Comparison of ENCODE assay signal across 8 cellular contexts in the genomic region with DNA sequence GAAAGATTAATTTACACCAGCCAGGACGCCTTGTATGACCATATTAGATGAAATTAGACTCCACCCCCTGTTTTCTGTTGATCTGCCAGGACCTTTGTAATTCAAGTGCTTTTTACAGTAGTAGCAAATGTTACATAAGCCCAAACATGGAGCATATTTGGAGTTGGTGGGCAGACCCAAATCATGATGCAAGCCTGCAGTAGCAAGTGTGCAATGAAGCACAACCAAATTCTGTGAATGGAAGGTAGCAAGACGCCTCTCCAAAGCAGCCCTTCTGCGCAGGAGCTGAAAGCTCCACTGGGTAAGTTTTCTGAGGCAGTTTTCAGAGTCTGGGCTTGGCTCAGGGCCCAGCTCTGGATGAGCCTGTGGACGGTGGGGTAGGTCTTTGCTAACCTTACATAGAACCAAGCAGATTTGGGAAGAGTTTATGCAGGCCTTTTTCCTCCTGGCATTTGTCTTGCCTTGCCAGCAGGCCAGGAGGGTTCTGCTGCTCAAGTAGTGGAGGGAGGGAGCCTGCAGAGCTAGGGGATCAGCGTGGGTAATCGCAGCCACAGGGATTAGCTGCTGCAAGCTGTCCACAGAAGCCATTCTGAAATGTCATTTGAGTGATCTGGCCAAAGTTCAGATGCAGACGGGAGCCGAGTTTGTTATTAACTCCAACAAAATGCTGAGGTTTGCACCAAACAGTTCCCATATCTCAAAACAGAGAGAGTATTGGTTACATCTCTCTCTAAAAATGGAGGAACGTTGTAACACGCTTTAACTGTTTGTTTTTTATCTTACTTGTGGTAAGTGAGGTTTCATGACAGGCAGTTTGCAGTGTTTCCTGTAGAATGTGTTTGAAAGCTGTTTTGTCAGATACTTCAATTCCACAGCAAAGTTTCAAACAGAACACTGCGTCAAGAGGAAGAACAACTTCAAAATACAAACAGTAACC. TPM values are rescaled to one million over a fixed set of nuclear protein-coding genes. Genes with fewer than 3 reads are reported as not detected.
DNase-seq lines count a peak whose midpoint lies in the region; ATAC-seq and TF ChIP-seq lines count a peak whose summit lies in the region.

No MANE protein-coding gene starts in this region.

- H3K36me3 ChIP-seq in upper lobe of right lung, result no peaks in the 10 kb centered on the region

- intact Hi-C loops in dendritic cell treated with granulocyte-macrophage colony-stimulating factor and Interleukin-4, amounts not matched to agents 40 ng/mL and 50 ng/mL, for 4 days (cut with micrococcal nuclease), result no loop called here
- intact Hi-C loops in upper lobe of right lung (cut with DNase I) (no loop called here), posterior vena cava (cut with DNase I) (no loop called here)

- in situ Hi-C loops in G401 (cut with HindIII; ENCODE audit: low sequenced_read_pairs), result no loop called here

- no peaks in the 10 kb centered on the region for H3K9me3 Mint-ChIP-seq in dendritic cell treated with granulocyte-macrophage colony-stimulating factor and Interleukin-4, amounts not matched to agents 40 ng/mL and 50 ng/mL, for 4 days
- no peaks in the 10 kb centered on the region for H3K9me3 Mint-ChIP-seq in memory B cell

- H3K4me3 ChIP-seq in upper lobe of right lung, result peak overlapping the region; percentile 48

- H3K27me3 ChIP-seq in upper lobe of right lung, result no peaks in the 10 kb centered on the region

- peaks cover 70% of the 10 kb centered on the region for H3K4me1 ChIP-seq in upper lobe of right lung

- peak overlapping the region; percentile 84 for H3K27ac Mint-ChIP-seq in dendritic cell treated with granulocyte-macrophage colony-stimulating factor and Interleukin-4, amounts not matched to agents 40 ng/mL and 50 ng/mL, for 4 days
- H3K27ac Mint-ChIP-seq in memory B cell, result peak overlapping the region; percentile 89

- H3K27ac ChIP-seq in upper lobe of right lung, result peak overlapping the region; percentile 86

- H3K4me1 Mint-ChIP-seq in dendritic cell treated with granulocyte-macrophage colony-stimulating factor and Interleukin-4, amounts not matched to agents 40 ng/mL and 50 ng/mL, for 4 days (ENCODE audit: low read depth), result peaks cover 68% of the 10 kb centered on the region
- peaks cover 38% of the 10 kb centered on the region for H3K4me1 Mint-ChIP-seq in memory B cell

- TF ChIP-seq CTCF in upper lobe of right lung (IDR thresholded peaks at IDR 0.05), result no peak

- no peaks in the 10 kb centered on the region for H3K9me3 ChIP-seq in upper lobe of right lung

- ATAC-seq in GM21423 (IDR thresholded peaks at IDR 0.05; ENCODE audit: unreplicated experiment) (peak; percentile 62), memory B cell (ENCODE audit: low read depth) (peak; percentile 61), upper lobe of right lung (peak; percentile 68)

- no peaks in the 10 kb centered on the region for H3K27me3 Mint-ChIP-seq in dendritic cell treated with granulocyte-macrophage colony-stimulating factor and Interleukin-4, amounts not matched to agents 40 ng/mL and 50 ng/mL, for 4 days
- H3K27me3 Mint-ChIP-seq in memory B cell, result no peaks in the 10 kb centered on the region

- H3K36me3 Mint-ChIP-seq in dendritic cell treated with granulocyte-macrophage colony-stimulating factor and Interleukin-4, amounts not matched to agents 40 ng/mL and 50 ng/mL, for 4 days (ENCODE audit: low read depth), result peaks cover 14% of the 10 kb centered on the region
- no peaks in the 10 kb centered on the region for H3K36me3 Mint-ChIP-seq in memory B cell

- DNase-seq in G401 (ENCODE audit: low spot score) (peak; percentile 86), HT1080 (ENCODE audit: low read depth) (peak; percentile 44), T-helper 9 cell (peak; percentile 10), memory B cell (ENCODE audit: low spot score in 2 of 2) (no peak), upper lobe of right lung (no peak), posterior vena cava (ENCODE audit: low spot score) (no peak)

- H3K4me3 Mint-ChIP-seq in dendritic cell treated with granulocyte-macrophage colony-stimulating factor and Interleukin-4, amounts not matched to agents 40 ng/mL and 50 ng/mL, for 4 days, result peak overlapping the region; percentile 58
- peak overlapping the region; percentile 77 for H3K4me3 Mint-ChIP-seq in memory B cell

RNA-seq across cellular contexts. Expression of gene PSMD6, which starts 55.4 kb away (rescaled TPM):
- 95.3 and 121 TPM in 2 replicates for total RNA-seq in G401 (2014; rRNA removed; shearing (Covaris generic))
- total RNA-seq in HT1080 (2014; rRNA removed; shearing (Covaris generic)), result 183 and 200 TPM in 2 replicates
- 161 and 166 TPM in 2 replicates for polyA plus RNA-seq in HT1080 (2015; cell fraction: cytosol; rRNA removed)
- polyA plus RNA-seq in HT1080 (2015; cell fraction: nucleus; rRNA removed), result 184 and 200 TPM in 2 replicates
- total RNA-seq in upper lobe of right lung, result 52.2 TPM
- total RNA-seq in posterior vena cava, result 10 to 100 TPM; 53.3 to 62.7 TPM

RNA-seq across cellular contexts. Expression of gene SCAANT1, which starts 55.8 kb away (rescaled TPM):
- total RNA-seq in G401 (2014; rRNA removed; shearing (Covaris generic)), result not detected in 2 replicates
- not detected in 2 replicates for total RNA-seq in HT1080 (2014; rRNA removed; shearing (Covaris generic))
- not detected in 2 replicates for polyA plus RNA-seq in HT1080 (2015; cell fraction: cytosol; rRNA removed)
- polyA plus RNA-seq in HT1080 (2015; cell fraction: nucleus; rRNA removed), result not detected in 2 replicates
- total RNA-seq in upper lobe of right lung (not detected), posterior vena cava (not detected)

Comparison
In these comparisons a context has a peak if more than half of its experiments do, and no peak if none do; other contexts are left out.
1. DNase-seq: peak in G401 (single experiment), HT1080 (single experiment) and T-helper 9 cell (single experiment); none in memory B cell (0 of 2), upper lobe of right lung (single experiment) and posterior vena cava (single experiment).
2. Peak in every context shown above with its lines, with median percentiles within 50 percentile points of each other: ATAC-seq.